Comparison of ENCODE assay signal across 8 cellular contexts in the genomic region with DNA sequence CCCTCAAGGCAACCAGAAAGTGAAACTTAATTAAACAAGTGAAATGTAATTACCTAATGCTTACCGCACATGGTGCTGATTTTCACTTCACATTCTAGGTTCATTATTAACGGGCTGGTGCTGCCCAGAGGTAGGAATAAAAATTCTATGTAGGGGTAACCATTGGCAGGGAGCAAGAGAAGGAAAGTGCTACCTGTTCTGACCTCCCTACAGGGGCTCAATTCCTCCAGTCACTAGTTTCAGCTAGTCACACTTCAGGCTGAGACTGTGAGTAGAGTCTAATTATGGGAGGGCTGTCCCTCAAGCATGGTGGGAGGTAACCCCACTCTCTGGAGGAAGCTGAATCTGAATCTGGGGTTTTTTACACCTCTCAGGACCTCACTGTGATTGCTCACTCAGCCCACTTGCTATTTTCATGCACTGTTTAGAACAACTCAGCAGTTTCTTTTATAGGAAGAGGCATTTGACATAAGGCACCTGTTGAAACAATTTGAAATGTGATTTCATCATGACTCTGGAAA.
DNase-seq lines count a peak whose midpoint lies in the region; ATAC-seq and TF ChIP-seq lines count a peak whose summit lies in the region.

No MANE protein-coding gene starts in this region.

- WGBS in smooth muscle cell (ENCODE audit: low lambda C conversion rate), result 94% methylated on average over 2 of the region's 2 CpGs

- CTCF ChIA-PET in activated naive CD4-positive, alpha-beta T cell treated with anti-CD3 and anti-CD28 coated beads for 36 hours (lab: Charles Lee), result interaction anchor here (1.0 to 4.2 kb wide), 2 partner anchors 17 to 75 kb away, joined by 3 to 28 read pairs; a partner anchor contains a TSS

- no peak overlapping the region for H3K4me3 ChIP-seq in smooth muscle cell

- peaks cover 71% of the 10 kb centered on the region for H3K79me2 ChIP-seq in smooth muscle cell (ENCODE audit: low read depth)

- H3F3A ChIP-seq in smooth muscle cell (ENCODE audit: low read depth), result peaks cover 13% of the 10 kb centered on the region

- DNase-seq in activated naive CD4-positive, alpha-beta T cell treated with Interleukin-2 at 50 U/mL for 16 hours, result peak; percentile 59
- DNase-seq in activated naive CD4-positive, alpha-beta T cell (lab: John Stamatoyannopoulos, UW), result no peak
- peak; percentile 78 for DNase-seq in activated naive CD4-positive, alpha-beta T cell treated with anti-CD3 and anti-CD28 coated beads for 36 hours
- peak; percentile 84 for DNase-seq in renal cortical epithelial cell (ENCODE audit: low read depth)
- no peak for DNase-seq in midbrain (lab: John Stamatoyannopoulos, UW)
- no peak for DNase-seq in smooth muscle cell (lab: John Stamatoyannopoulos, UW; ENCODE audit: unreplicated experiment)
- DNase-seq in iPS-NIHi7 (ENCODE audit: extremely low spot score), result no peak

- H3K9me3 ChIP-seq in smooth muscle cell (replicated peaks; ENCODE audit: low read depth), result no peaks in the 10 kb centered on the region

- H3K4me1 Mint-ChIP-seq in activated naive CD4-positive, alpha-beta T cell treated with anti-CD3 and anti-CD28 coated beads for 36 hours (ENCODE audit: low read depth), result peaks cover 96% of the 10 kb centered on the region

- H3K27me3 ChIP-seq in smooth muscle cell (ENCODE audit: low read depth), result no peaks in the 10 kb centered on the region

- no peak overlapping the region for H2AFZ ChIP-seq in smooth muscle cell (ENCODE audit: low read depth)

- H3K4me1 ChIP-seq in smooth muscle cell (ENCODE audit: low read depth), result peaks cover under 1% of the 10 kb centered on the region

- H3K27me3 Mint-ChIP-seq in activated naive CD4-positive, alpha-beta T cell treated with anti-CD3 and anti-CD28 coated beads for 36 hours (ENCODE audit: low read depth), result no peaks in the 10 kb centered on the region

- H3K36me3 ChIP-seq in smooth muscle cell (ENCODE audit: low read depth), result no peaks in the 10 kb centered on the region

- peak; percentile 90 for ATAC-seq in HG03175 (IDR thresholded peaks at IDR 0.05; ENCODE audit: unreplicated experiment)

- H4K20me1 ChIP-seq in smooth muscle cell (ENCODE audit: low read depth), result no peaks in the 10 kb centered on the region

- H3K36me3 Mint-ChIP-seq in activated naive CD4-positive, alpha-beta T cell treated with anti-CD3 and anti-CD28 coated beads for 36 hours (ENCODE audit: low read depth), result peaks cover 47% of the 10 kb centered on the region

- H3K9me3 Mint-ChIP-seq in activated naive CD4-positive, alpha-beta T cell treated with anti-CD3 and anti-CD28 coated beads for 36 hours, result peaks cover 17% of the 10 kb centered on the region

- no peak overlapping the region for H3K9ac ChIP-seq in smooth muscle cell (ENCODE audit: low read depth)

- H3K27ac ChIP-seq in smooth muscle cell (ENCODE audit: low read depth), result no peak overlapping the region

- peak overlapping the region; percentile 29 for H3K4me3 Mint-ChIP-seq in activated naive CD4-positive, alpha-beta T cell treated with anti-CD3 and anti-CD28 coated beads for 36 hours

- H3K4me2 ChIP-seq in smooth muscle cell, result no peak overlapping the region

- TF ChIP-seq CTCF in smooth muscle cell (IDR thresholded peaks at IDR 0.05; ENCODE audit: borderline replicate concordance, insufficient read depth, poor library complexity, severe bottlenecking), result no peak

- intact Hi-C loops in activated naive CD4-positive, alpha-beta T cell treated with anti-CD3 and anti-CD28 coated beads for 36 hours (cut with micrococcal nuclease), result loop anchor here (1.0 to 5.0 kb wide), 9 partner anchors 9 to 1180 kb away; a partner anchor contains a TSS

- peak overlapping the region; percentile 89 for H3K27ac Mint-ChIP-seq in activated naive CD4-positive, alpha-beta T cell treated with anti-CD3 and anti-CD28 coated beads for 36 hours

Comparison
In these comparisons a context has a peak if more than half of its experiments do, and no peak if none do; other contexts are left out.
1. DNase-seq: peak in activated naive CD4-positive, alpha-beta T cell treated with Interleukin-2 at 50 U/mL for 16 hours (single experiment), activated naive CD4-positive, alpha-beta T cell treated with anti-CD3 and anti-CD28 coated beads for 36 hours (single experiment) and renal cortical epithelial cell (single experiment); none in activated naive CD4-positive, alpha-beta T cell (0 of 4), midbrain (single experiment), smooth muscle cell (single experiment) and iPS-NIHi7 (single experiment).